ENCODE assay signal across 12 cellular contexts in the genomic region with DNA sequence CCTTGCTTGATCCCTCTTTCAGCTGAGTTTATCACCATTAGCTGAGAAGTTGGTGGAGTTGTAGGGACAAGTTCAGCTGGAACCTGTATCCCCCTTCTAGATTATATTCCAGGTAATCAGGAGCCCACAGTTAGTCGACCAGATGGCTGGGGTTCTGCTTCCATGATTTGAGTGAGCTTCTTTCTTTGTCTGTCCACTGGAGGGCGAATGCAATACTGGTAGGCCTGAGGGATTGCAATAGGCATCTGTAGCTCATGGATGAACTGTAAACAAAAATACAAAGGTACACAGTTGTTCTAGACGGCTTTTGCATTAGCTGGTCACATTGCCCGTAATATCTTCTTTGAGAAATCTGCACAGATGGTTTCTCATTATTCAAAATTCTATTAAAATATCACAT.
DNase-seq lines count a peak whose midpoint lies in the region; ATAC-seq, FAIRE-seq and TF ChIP-seq lines count a peak whose summit lies in the region.
"Had no signal": no experiment of that assay in that cellular context is flagged by ENCODE, and none has a peak within 500 bp of the region (broad histone marks: within the 10 kb centered on the region; RNA-seq: fewer than 3 reads in every experiment).

No MANE protein-coding gene starts in this region.

- no peak overlapping the region for H3K27ac Mint-ChIP-seq in nephron
- H3K27ac Mint-ChIP-seq in stimulated activated memory B cell treated with anti-CD40 and anti-IgM and Interleukin-4, amounts not matched to agents 10 μg/mL and 1 μg/mL and 100 μg/mL, for 72 hours = no peak overlapping the region
- H3K27ac Mint-ChIP-seq: dendritic cell treated with granulocyte-macrophage colony-stimulating factor and Interleukin-4, amounts not matched to agents 40 ng/mL and 50 ng/mL, for 4 days; memory B cell had no signal

- H3K79me2 ChIP-seq in mammary epithelial cell (ENCODE audit: insufficient read depth, low read length) = no peaks in the 10 kb centered on the region

- CTCF ChIA-PET in mammary epithelial cell (lab: Charles Lee; ENCODE audit: low non-redundant PET) = interaction anchor here (0.6 to 0.7 kb wide), 3 partner anchors 89 to 192 kb away, joined by 3 to 20 read pairs (median 4); a partner anchor contains a TSS

- TF ChIP-seq CTCF in mammary epithelial cell (conservative IDR thresholded peaks at IDR 0.05 in 1 of 2, IDR thresholded peaks at IDR 0.05 in 1 of 2; ENCODE audit: extremely low read depth in 1 of 2, insufficient read depth in 1 of 2, low read depth in 1 of 2, low read length in 2 of 2) = peak; percentile 32 to 47
- TF ChIP-seq CTCF in nephron (IDR thresholded peaks at IDR 0.05; ENCODE audit: unreplicated experiment in 3 of 3) = peak in 2 of 3 experiments; percentile 19 to 21

- H3K4me1 Mint-ChIP-seq in nephron = peaks cover 12% of the 10 kb centered on the region
- H3K4me1 Mint-ChIP-seq in stimulated activated memory B cell treated with anti-CD40 and anti-IgM and Interleukin-4, amounts not matched to agents 10 μg/mL and 1 μg/mL and 100 μg/mL, for 72 hours = no peaks in the 10 kb centered on the region
- H3K4me1 Mint-ChIP-seq: memory B cell had no signal

- H3K4me3 ChIP-seq in mammary epithelial cell (replicated peaks in 1 of 3; ENCODE audit: insufficient read depth in 1 of 3, low read depth in 2 of 3, low read length in 3 of 3) (no peak overlapping the region), small intestine (ENCODE audit: low read depth in 1 of 2, low read length in 2 of 2) (no peak overlapping the region)
- H3K4me3 ChIP-seq: BLaER1 treated with 17β-estradiol and CSF1 and Interleukin-3, amounts not matched to agents 10 nM and 100 nM had no signal

- H3K9me3 Mint-ChIP-seq in nephron = no peaks in the 10 kb centered on the region
- H3K9me3 Mint-ChIP-seq in stimulated activated memory B cell treated with anti-CD40 and anti-IgM and Interleukin-4, amounts not matched to agents 10 μg/mL and 1 μg/mL and 100 μg/mL, for 72 hours = no peaks in the 10 kb centered on the region
- H3K9me3 Mint-ChIP-seq: dendritic cell treated with granulocyte-macrophage colony-stimulating factor and Interleukin-4, amounts not matched to agents 40 ng/mL and 50 ng/mL, for 4 days; memory B cell had no signal

- intact Hi-C loops in mammary epithelial cell (cut with micrococcal nuclease) = loop anchor here (1.0 to 5.0 kb wide), 2 partner anchors 87 to 319 kb away; a partner anchor contains a TSS

- H3K36me3 ChIP-seq in mammary epithelial cell (ENCODE audit: insufficient read depth, low read length) = no peaks in the 10 kb centered on the region
- no peaks in the 10 kb centered on the region for H3K36me3 ChIP-seq in small intestine (ENCODE audit: control insufficient read depth in 2 of 2, insufficient read depth in 2 of 2, low read length in 2 of 2)
- H3K36me3 ChIP-seq: BLaER1 treated with 17β-estradiol and CSF1 and Interleukin-3, amounts not matched to agents 10 nM and 100 nM had no signal

- no TSS peak for BruUV-seq in mammary epithelial cell (replicated peaks; lab: Mats Ljungman, UMichigan)

- H3K27me3 ChIP-seq in mammary epithelial cell (ENCODE audit: insufficient read depth, low read length) (no peaks in the 10 kb centered on the region), small intestine (ENCODE audit: control insufficient read depth in 2 of 2, insufficient read depth in 2 of 2, low read length in 2 of 2) (no peaks in the 10 kb centered on the region)
- H3K27me3 ChIP-seq: BLaER1 treated with 17β-estradiol and CSF1 and Interleukin-3, amounts not matched to agents 10 nM and 100 nM had no signal

- no peak for ATAC-seq in stimulated activated memory B cell treated with anti-CD40 and anti-IgM and Interleukin-4, amounts not matched to agents 10 μg/mL and 1 μg/mL and 100 μg/mL, for 72 hours

- H3K27ac ChIP-seq in mammary epithelial cell (ENCODE audit: insufficient read depth, low read depth, low read length) (no peak overlapping the region), small intestine (ENCODE audit: low read depth in 1 of 2, low read length in 1 of 2) (no peak overlapping the region)
- H3K27ac ChIP-seq: BLaER1 treated with 17β-estradiol and CSF1 and Interleukin-3, amounts not matched to agents 10 nM and 100 nM had no signal

- dilution Hi-C loops in mammary epithelial cell (cut with HindIII; ENCODE audit: low sequenced_read_pairs) = no loop called here

- H3K4me1 ChIP-seq in mammary epithelial cell (ENCODE audit: insufficient read depth, low read length) (no peaks in the 10 kb centered on the region), small intestine (ENCODE audit: control insufficient read depth in 2 of 2, insufficient read depth in 1 of 2, low read depth in 1 of 2, low read length in 1 of 2) (peaks cover 2 to 6% of the 10 kb centered on the region in 2 donors)
- H3K4me1 ChIP-seq: BLaER1 treated with 17β-estradiol and CSF1 and Interleukin-3, amounts not matched to agents 10 nM and 100 nM had no signal

- H3K27me3 Mint-ChIP-seq in nephron (ENCODE audit: low read depth) = no peaks in the 10 kb centered on the region
- no peaks in the 10 kb centered on the region for H3K27me3 Mint-ChIP-seq in stimulated activated memory B cell treated with anti-CD40 and anti-IgM and Interleukin-4, amounts not matched to agents 10 μg/mL and 1 μg/mL and 100 μg/mL, for 72 hours
- H3K27me3 Mint-ChIP-seq: dendritic cell treated with granulocyte-macrophage colony-stimulating factor and Interleukin-4, amounts not matched to agents 40 ng/mL and 50 ng/mL, for 4 days; memory B cell had no signal

- FAIRE-seq in small intestine (lab: Jason Lieb, UNC) = no peak

- H4K20me1 ChIP-seq in mammary epithelial cell (ENCODE audit: insufficient read depth, low read length) = no peaks in the 10 kb centered on the region
- H4K20me1 ChIP-seq: BLaER1 treated with 17β-estradiol and CSF1 and Interleukin-3, amounts not matched to agents 10 nM and 100 nM had no signal

- no peak overlapping the region for H3K4me3 Mint-ChIP-seq in nephron
- no peak overlapping the region for H3K4me3 Mint-ChIP-seq in stimulated activated memory B cell treated with anti-CD40 and anti-IgM and Interleukin-4, amounts not matched to agents 10 μg/mL and 1 μg/mL and 100 μg/mL, for 72 hours
- H3K4me3 Mint-ChIP-seq: dendritic cell treated with granulocyte-macrophage colony-stimulating factor and Interleukin-4, amounts not matched to agents 40 ng/mL and 50 ng/mL, for 4 days; memory B cell had no signal

- 67% methylated on average over 4 of the region's 4 CpGs for WGBS in mammary epithelial cell (ENCODE audit: low coverage, missing lambda C conversion rate)
- 49 to 53% (median 51%) methylated on average over 4 of the region's 4 CpGs for WGBS in small intestine, 3 donors

- in situ Hi-C loops in mammary epithelial cell (cut with MboI; ENCODE audit: low sequenced_read_pairs in 2 of 2) = loop anchor here in 1 of 2 donors (25.0 kb wide), 1 partner anchor 308 kb away; no protein-coding TSS in a partner anchor

- no peak overlapping the region for H3K4me2 ChIP-seq in mammary epithelial cell (ENCODE audit: insufficient read depth, low read depth, low read length)
- H3K4me2 ChIP-seq: BLaER1 treated with 17β-estradiol and CSF1 and Interleukin-3, amounts not matched to agents 10 nM and 100 nM had no signal

- H2AFZ ChIP-seq in mammary epithelial cell (ENCODE audit: low read depth, low read length) = no peak overlapping the region

- H3K9me3 ChIP-seq in mammary epithelial cell (replicated peaks; ENCODE audit: insufficient read depth, low read length) (no peaks in the 10 kb centered on the region), small intestine (ENCODE audit: control insufficient read depth, low read depth) (no peaks in the 10 kb centered on the region)
- H3K9me3 ChIP-seq: BLaER1 treated with 17β-estradiol and CSF1 and Interleukin-3, amounts not matched to agents 10 nM and 100 nM had no signal

- H3K36me3 Mint-ChIP-seq in nephron (ENCODE audit: low read depth) = no peaks in the 10 kb centered on the region
- H3K36me3 Mint-ChIP-seq in stimulated activated memory B cell treated with anti-CD40 and anti-IgM and Interleukin-4, amounts not matched to agents 10 μg/mL and 1 μg/mL and 100 μg/mL, for 72 hours = no peaks in the 10 kb centered on the region
- H3K36me3 Mint-ChIP-seq: memory B cell had no signal

- no peak overlapping the region for H3K9ac ChIP-seq in mammary epithelial cell (ENCODE audit: insufficient read depth, low read length)
- H3K9ac ChIP-seq: BLaER1 treated with 17β-estradiol and CSF1 and Interleukin-3, amounts not matched to agents 10 nM and 100 nM had no signal

- DNase-seq in NCI-H146 (lab: John Stamatoyannopoulos, UW) = peak; percentile 5
- no peak for DNase-seq in NCI-H146 treated with DMSO at 0.1 percent for 48 hours (lab: John Stamatoyannopoulos, UW; ENCODE audit: unreplicated experiment)
- peak; percentile 7 to 23 for DNase-seq in Kasumi-1 (lab: John Stamatoyannopoulos, UW)
- no peak for DNase-seq in mammary epithelial cell
- no peak for DNase-seq in small intestine
- DNase-seq in activated naive CD4-positive, alpha-beta T cell (lab: John Stamatoyannopoulos, UW) = no peak
- DNase-seq: stimulated activated CD4-positive, alpha-beta T cell treated with anti-CD3 and anti-CD28 coated beads, Interleukin-4, amount 100 ng/mL, for 24 hours had no signal

Comparison
In these comparisons a context has a peak if more than half of its experiments do, and no peak if none do; other contexts are left out.
1. DNase-seq: peak in NCI-H146 (single experiment) and Kasumi-1 (2 of 2); none in NCI-H146 treated with DMSO at 0.1 percent for 48 hours (single experiment), mammary epithelial cell (single experiment), small intestine (single experiment) and activated naive CD4-positive, alpha-beta T cell (0 of 4).